8 cellular contexts compared by ENCODE assay signal in genomic region chr14:22829661-22830328, GRCh38.
DNase-seq lines count a peak whose midpoint lies in the region; ATAC-seq and TF ChIP-seq lines count a peak whose summit lies in the region.

MRPL52 (plus strand) TSS chr14:22829887; CDS start chr14:22829913, 26 bp downstream.

- H3K4me1 ChIP-seq in parathyroid adenoma (no peaks in the 10 kb centered on the region), tibial artery (peaks cover 0 to 10% (median 9%) of the 10 kb centered on the region in 4 donors)

- H3K27ac ChIP-seq in parathyroid adenoma (peak within 1 kb of the TSS; percentile 93), tibial artery (peak within 1 kb of the TSS; percentile 77 to 81)

- peak; percentile 84 for ATAC-seq in HG02588 (IDR thresholded peaks at IDR 0.05; ENCODE audit: unreplicated experiment)

- H3K36me3 ChIP-seq in parathyroid adenoma (ENCODE audit: control insufficient read depth, insufficient read depth, low read length) (no peaks in the 10 kb centered on the region), tibial artery (peaks cover 11 to 16% (median 12%) of the 10 kb centered on the region in 3 donors)

- intact Hi-C loops in head of caudate nucleus (cut with DNase I) (loop anchor here (10.0 kb wide), 2 partner anchors 75 to 255 kb away; no protein-coding TSS in a partner anchor), tibial artery (cut with DNase I; ENCODE audit: low total_unique reads) (loop anchor here (5.0 to 10.0 kb wide), 3 partner anchors 38 to 265 kb away; partner anchors contain the start of gene OXA1L)

- H3K4me3 ChIP-seq in GM08714 (ENCODE audit: low read length), result peak within 1 kb of the TSS; percentile 91
- H3K4me3 ChIP-seq in parathyroid adenoma (ENCODE audit: low read depth, low read length), result peak within 1 kb of the TSS; percentile 89
- peak within 1 kb of the TSS; percentile 67 to 90 for H3K4me3 ChIP-seq in tibial artery

- peak within 1 kb of the TSS; percentile 93 for H2AFZ ChIP-seq in parathyroid adenoma

- TF ChIP-seq CTCF in parathyroid adenoma (IDR thresholded peaks at IDR 0.05) (no peak), tibial artery (IDR thresholded peaks at IDR 0.05) (no peak)

- peak within 1 kb of the TSS; percentile 77 for H3K4me2 ChIP-seq in parathyroid adenoma (ENCODE audit: low read length)

- H3K4me3 Mint-ChIP-seq in activated naive CD8-positive, alpha-beta T cell, result peak within 1 kb of the TSS; percentile 98

- H3K27ac Mint-ChIP-seq in activated naive CD8-positive, alpha-beta T cell, result peak within 1 kb of the TSS; percentile 98

- H3K9me3 Mint-ChIP-seq in activated naive CD8-positive, alpha-beta T cell (ENCODE audit: low read depth), result no peaks in the 10 kb centered on the region

- H3K9me3 ChIP-seq in parathyroid adenoma (ENCODE audit: control insufficient read depth, low read length), result no peaks in the 10 kb centered on the region
- H3K9me3 ChIP-seq in tibial artery, result no peaks in the 10 kb centered on the region

- H3K36me3 Mint-ChIP-seq in activated naive CD8-positive, alpha-beta T cell, result peaks cover 7% of the 10 kb centered on the region

- H3K79me2 ChIP-seq in parathyroid adenoma, result peaks cover 2% of the 10 kb centered on the region

- H3K27me3 Mint-ChIP-seq in activated naive CD8-positive, alpha-beta T cell, result no peaks in the 10 kb centered on the region

- H3K9ac ChIP-seq in parathyroid adenoma, result peak within 1 kb of the TSS; percentile 44

- DNase-seq in NCI-H1092 treated with DMSO at 0.1 percent for 48 hours (lab: John Stamatoyannopoulos, UW) (peak; percentile 95), SKM-1 treated with dmso at 0.1 percent for 144 hours (lab: John Stamatoyannopoulos, UW; ENCODE audit: unreplicated experiment) (peak; percentile 46), head of caudate nucleus (peak; percentile 84 to 97 (median 92)), tibial artery (peak; percentile 90 to 94)

- H3K27me3 ChIP-seq in parathyroid adenoma (ENCODE audit: control insufficient read depth, insufficient read depth, low read length) (no peaks in the 10 kb centered on the region), tibial artery (no peaks in the 10 kb centered on the region)

- H3K4me1 Mint-ChIP-seq in activated naive CD8-positive, alpha-beta T cell (ENCODE audit: low read depth), result peaks cover 28% of the 10 kb centered on the region

Comparison
In these comparisons a context has a peak if more than half of its experiments do, and no peak if none do; other contexts are left out.
1. Peak in every context shown above with its lines: DNase-seq, ATAC-seq, H3K4me3 ChIP-seq and H3K27ac ChIP-seq.